ENCODE assay signal across 21 cellular contexts in genomic region chr9:133874659-133875058, GRCh38.
DNase-seq lines count a peak whose midpoint lies in the region; ATAC-seq and TF ChIP-seq lines count a peak whose summit lies in the region.
"Had no signal": no experiment of that assay in that cellular context is flagged by ENCODE, and none has a peak within 500 bp of the region (broad histone marks: within the 10 kb centered on the region; RNA-seq: fewer than 3 reads in every experiment).

No MANE protein-coding gene starts in this region.

- H3K27me3 Mint-ChIP-seq in Caco-2 (ENCODE audit: insufficient read depth, unreplicated experiment) (no peaks in the 10 kb centered on the region), endodermal cell (ENCODE audit: insufficient read depth) (no peaks in the 10 kb centered on the region), endothelial cell (ENCODE audit: unreplicated experiment) (peaks cover 11% of the 10 kb centered on the region)

- CTCF ChIA-PET in Caco-2 (lab: Charles Lee) = no interaction called here

- BruUV-seq in Caco-2 (replicated peaks; lab: Mats Ljungman, UMichigan) = no TSS peak

- peaks cover 25% of the 10 kb centered on the region for H3K4me1 Mint-ChIP-seq in Caco-2 (ENCODE audit: low read depth, unreplicated experiment)
- no peaks in the 10 kb centered on the region for H3K4me1 Mint-ChIP-seq in endodermal cell
- peaks cover 29% of the 10 kb centered on the region for H3K4me1 Mint-ChIP-seq in endothelial cell (ENCODE audit: unreplicated experiment)

- TF ChIP-seq CTCF in Caco-2 (IDR thresholded peaks at IDR 0.05; ENCODE audit: insufficient read depth in 1 of 2, low read depth in 1 of 2, low read length in 1 of 2, severe bottlenecking in 1 of 2, unreplicated experiment in 1 of 2) (no peak), RWPE2 (IDR thresholded peaks at IDR 0.05; ENCODE audit: poor library complexity, severe bottlenecking) (no peak), endodermal cell (conservative IDR thresholded peaks at IDR 0.05) (no peak), osteoblast (IDR thresholded peaks at IDR 0.05; ENCODE audit: extremely low read depth, low read depth, low read length) (no peak), endothelial cell (IDR thresholded peaks at IDR 0.05; ENCODE audit: unreplicated experiment) (no peak)

- DNase-seq in Caco-2 = no peak
- no peak for DNase-seq in RWPE2 (ENCODE audit: low spot score)
- no peak for DNase-seq in endodermal cell
- no peak for DNase-seq in osteoblast (ENCODE audit: insufficient read length, low spot score, missing footprints)
- DNase-seq in endothelial cell (ENCODE audit: low spot score) = no peak
- DNase-seq in NCI-H446 treated with DMSO at 0.1 percent for 48 hours (lab: John Stamatoyannopoulos, UW) = no peak
- DNase-seq in sciatic nerve (ENCODE audit: low spot score) = no peak
- DNase-seq: activated CD4-positive, alpha-beta memory T cell treated with anti-CD3 and anti-CD28 coated beads for 36 hours; activated naive CD4-positive, alpha-beta T cell treated with anti-CD3 and anti-CD28 coated beads for 36 hours; activated T-cell treated with anti-CD3 and anti-CD28 coated beads, Interleukin-2, amount 50 U/mL, for 1 hour; anterior cingulate cortex; CD8-positive, alpha-beta T cell; midbrain; NCI-H187 treated with DMSO at 0.1 percent for 48 hours; NCI-H446; stimulated activated CD4-positive, alpha-beta T cell treated with anti-CD3 and anti-CD28 coated beads, Interleukin-15, amount 100 ng/mL, for 24 hours; T-helper 1 cell; testis had no signal

- H3K27me3 ChIP-seq in Caco-2 (replicated peaks; ENCODE audit: control insufficient read depth, insufficient read depth, low read length) (no peaks in the 10 kb centered on the region), RWPE2 (ENCODE audit: insufficient read depth, poor library complexity, severe bottlenecking) (no peaks in the 10 kb centered on the region), endodermal cell (ENCODE audit: control insufficient read depth, insufficient read depth, low read length, poor library complexity, severe bottlenecking) (no peaks in the 10 kb centered on the region), osteoblast (ENCODE audit: insufficient read depth, low read length) (no peaks in the 10 kb centered on the region)
- H3K27me3 ChIP-seq: testis had no signal

- peak overlapping the region; percentile 60 for H3K27ac Mint-ChIP-seq in Caco-2 (ENCODE audit: unreplicated experiment)
- H3K27ac Mint-ChIP-seq in endodermal cell = peak overlapping the region; percentile 75
- no peak overlapping the region for H3K27ac Mint-ChIP-seq in endothelial cell (ENCODE audit: unreplicated experiment)
- H3K27ac Mint-ChIP-seq: activated CD4-positive, alpha-beta memory T cell treated with anti-CD3 and anti-CD28 coated beads for 36 hours; activated naive CD4-positive, alpha-beta T cell treated with anti-CD3 and anti-CD28 coated beads for 36 hours; CD8-positive, alpha-beta T cell had no signal

- H3K4me3 ChIP-seq in Caco-2 (ENCODE audit: low read depth, low read length) (no peak overlapping the region), RWPE2 (ENCODE audit: severe bottlenecking) (no peak overlapping the region), endodermal cell (ENCODE audit: low read length) (no peak overlapping the region), osteoblast (ENCODE audit: insufficient read depth, low read length) (no peak overlapping the region)
- H3K4me3 ChIP-seq: testis had no signal

- POLR2A ChIA-PET in Caco-2 (lab: Charles Lee) = no interaction called here

- H3K36me3 ChIP-seq in Caco-2 (ENCODE audit: control insufficient read depth, insufficient read depth, low read length) (peaks cover 6% of the 10 kb centered on the region), RWPE2 (ENCODE audit: low read depth) (no peaks in the 10 kb centered on the region), endodermal cell (ENCODE audit: control insufficient read depth, insufficient read depth, low read length) (no peaks in the 10 kb centered on the region), osteoblast (ENCODE audit: insufficient read depth, low read length) (no peaks in the 10 kb centered on the region)

- H3K9me3 Mint-ChIP-seq in Caco-2 (ENCODE audit: unreplicated experiment) (no peaks in the 10 kb centered on the region), endodermal cell (no peaks in the 10 kb centered on the region), endothelial cell (ENCODE audit: unreplicated experiment) (no peaks in the 10 kb centered on the region)
- H3K9me3 Mint-ChIP-seq: activated CD4-positive, alpha-beta memory T cell treated with anti-CD3 and anti-CD28 coated beads for 36 hours; activated naive CD4-positive, alpha-beta T cell treated with anti-CD3 and anti-CD28 coated beads for 36 hours; CD8-positive, alpha-beta T cell; neural crest cell had no signal

- H3K4me3 Mint-ChIP-seq in Caco-2 (ENCODE audit: unreplicated experiment) (peak overlapping the region; percentile 24), endodermal cell (no peak overlapping the region), endothelial cell (ENCODE audit: unreplicated experiment) (no peak overlapping the region)
- H3K4me3 Mint-ChIP-seq: activated CD4-positive, alpha-beta memory T cell treated with anti-CD3 and anti-CD28 coated beads for 36 hours; activated naive CD4-positive, alpha-beta T cell treated with anti-CD3 and anti-CD28 coated beads for 36 hours; CD8-positive, alpha-beta T cell; neural crest cell had no signal

- ATAC-seq in RWPE2 (ENCODE audit: low read depth) = peak; percentile 26
- no peak for ATAC-seq in sciatic nerve
- ATAC-seq in GM21390 (IDR thresholded peaks at IDR 0.05; ENCODE audit: unreplicated experiment) = no peak
- ATAC-seq: CD8-positive, alpha-beta T cell had no signal

- H3K4me2 ChIP-seq in osteoblast (ENCODE audit: insufficient read depth, low read length) = no peak overlapping the region

- intact Hi-C loops in Caco-2 (cut with micrococcal nuclease; ENCODE audit: unreplicated experiment) (loop anchor here (2.0 kb wide), 1 partner anchor 18 kb away; no protein-coding TSS in a partner anchor), sciatic nerve (cut with DNase I) (no loop called here)

- H3K4me1 ChIP-seq in Caco-2 = peaks cover 27% of the 10 kb centered on the region
- H3K4me1 ChIP-seq in RWPE2 (ENCODE audit: insufficient read depth, poor library complexity, severe bottlenecking) = peaks cover 41% of the 10 kb centered on the region
- no peaks in the 10 kb centered on the region for H3K4me1 ChIP-seq in endodermal cell (ENCODE audit: control insufficient read depth, insufficient read depth, low read length)
- H3K4me1 ChIP-seq in osteoblast (ENCODE audit: insufficient read depth, low read length) = peaks cover 9% of the 10 kb centered on the region

- no peak overlapping the region for H2AFZ ChIP-seq in osteoblast (ENCODE audit: low read length)

- H3K9ac ChIP-seq in endodermal cell (ENCODE audit: extremely low read depth, low read length, poor library complexity, severe bottlenecking) = no peak overlapping the region

- H3K9me3 ChIP-seq in Caco-2 (no peaks in the 10 kb centered on the region), RWPE2 (ENCODE audit: severe bottlenecking) (no peaks in the 10 kb centered on the region), endodermal cell (ENCODE audit: control insufficient read depth, low read length) (no peaks in the 10 kb centered on the region), osteoblast (ENCODE audit: low read depth, low read length) (no peaks in the 10 kb centered on the region)
- H3K9me3 ChIP-seq: testis had no signal

- H3K36me3 Mint-ChIP-seq in Caco-2 (ENCODE audit: insufficient read depth, unreplicated experiment) (peaks cover 41% of the 10 kb centered on the region), endodermal cell (ENCODE audit: low read depth) (no peaks in the 10 kb centered on the region), endothelial cell (ENCODE audit: low read depth, unreplicated experiment) (peaks cover 5% of the 10 kb centered on the region)
- H3K36me3 Mint-ChIP-seq: activated CD4-positive, alpha-beta memory T cell treated with anti-CD3 and anti-CD28 coated beads for 36 hours; CD8-positive, alpha-beta T cell had no signal

- WGBS in endodermal cell (ENCODE audit: insufficient coverage in 1 of 2, insufficient read length in 1 of 2), 2 experiments = 57 to 91% methylated on average over 1 to 10 of the region's 10 CpGs

- H3K27ac ChIP-seq in RWPE2 (ENCODE audit: poor library complexity, severe bottlenecking) (peak overlapping the region; percentile 100), endodermal cell (ENCODE audit: low read depth, low read length) (peak overlapping the region; percentile 79), osteoblast (ENCODE audit: low read depth, low read length) (peak overlapping the region; percentile 33)
- H3K27ac ChIP-seq: HL-60, testis had no signal

- peaks cover 74% of the 10 kb centered on the region for H3K79me2 ChIP-seq in osteoblast (ENCODE audit: insufficient read depth, low read length)

- H4K20me1 ChIP-seq in osteoblast (ENCODE audit: insufficient read depth, low read length) = peaks cover 75% of the 10 kb centered on the region

Comparison
In these comparisons a context has a peak if more than half of its experiments do, and no peak if none do; other contexts are left out.
1. H3K27ac ChIP-seq: peak in every context shown above with its lines; median percentile 100 in RWPE2; 79 in endodermal cell; 33 in osteoblast.